In genomic region chr19:52453324-52454094, GRCh38 we compare ENCODE assay signal across 8 cellular contexts.
DNase-seq lines count a peak whose midpoint lies in the region; ATAC-seq and TF ChIP-seq lines count a peak whose summit lies in the region.

Gene ZNF578, plus strand, starts transcription at chr19:52453553. Its CDS starts 48,293 bp downstream, at chr19:52501846.

- no peak for ATAC-seq in GM19351 (IDR thresholded peaks at IDR 0.05; ENCODE audit: unreplicated experiment)

- DNase-seq in AG04449 (ENCODE audit: low read depth, low spot score) (peak; percentile 12), NCI-H1092 (lab: John Stamatoyannopoulos, UW) (peak; percentile 55), middle frontal gyrus (ENCODE audit: extremely low spot score, low spot score) (peak; percentile 17), GOT3 (lab: John Stamatoyannopoulos, UW) (no peak)
- peak; percentile 8 for DNase-seq in activated CD8-positive, alpha-beta memory T cell treated with anti-CD3 and anti-CD28 coated beads, Interleukin-2, amount 50 U/mL, for 1 hour (ENCODE audit: extremely low read depth)
- peak; percentile 51 to 52 for DNase-seq in stimulated activated CD8-positive, alpha-beta memory T cell treated with anti-CD3 and anti-CD28 coated beads, Interleukin-15, amount 100 ng/mL, for 48 hours (ENCODE audit: low read depth in 2 of 2)

- peaks cover 9% of the 10 kb centered on the region for H3K9me3 ChIP-seq in endocrine pancreas (ENCODE audit: control insufficient read depth, low read length)

- no peaks in the 10 kb centered on the region for H3K27me3 ChIP-seq in endocrine pancreas (ENCODE audit: control insufficient read depth, insufficient read depth, low read length)

- peaks cover 14% of the 10 kb centered on the region for H3K36me3 ChIP-seq in endocrine pancreas (ENCODE audit: control insufficient read depth, insufficient read depth, low read length)

- POLR2A ChIA-PET in AG04449 (lab: Yijun Ruan, JAX): interaction anchor here (0.6 kb wide), 2 partner anchors 603 to 608 kb away, joined by 3 read pairs; no protein-coding TSS in a partner anchor

- CTCF ChIA-PET in AG04449 (lab: Yijun Ruan, JAX): no interaction called here

- H3K4me1 ChIP-seq in endocrine pancreas (ENCODE audit: control insufficient read depth, insufficient read depth, low read length): no peaks in the 10 kb centered on the region

- H3K4me3 ChIP-seq in AG04449 (ENCODE audit: low read depth, low read length) (peak within 1 kb of the TSS; percentile 82), endocrine pancreas (ENCODE audit: control insufficient read depth, insufficient read depth, low read length) (peak within 1 kb of the TSS; percentile 56)

- no peak for TF ChIP-seq CTCF in AG04449 (IDR thresholded peaks at IDR 0.05; ENCODE audit: insufficient read depth, low read length, missing control alignments)

- no peak within 1 kb of the TSS for H3K9ac ChIP-seq in endocrine pancreas (ENCODE audit: control insufficient read depth, insufficient read depth, low read length)
